Comparison of ENCODE assay signal across 8 cellular contexts in genomic region chr7:123635551-123636359, GRCh38. TPM values are rescaled to one million over a fixed set of nuclear protein-coding genes. Genes with fewer than 3 reads are reported as not detected.
DNase-seq lines count a peak whose midpoint lies in the region; ATAC-seq, FAIRE-seq and TF ChIP-seq lines count a peak whose summit lies in the region.

No MANE protein-coding gene starts in this region.

- H3K27ac ChIP-seq in IMR-90 (ENCODE audit: insufficient read depth, low read length) (no peak overlapping the region), HepG2 (ENCODE audit: extremely low read length, insufficient read depth, low read length) (no peak overlapping the region)

- H3K9ac ChIP-seq in IMR-90 (ENCODE audit: low read depth, low read length) (no peak overlapping the region), HepG2 (ENCODE audit: insufficient read depth, low read depth, low read length) (no peak overlapping the region)

- H3K36me3 ChIP-seq in IMR-90 (ENCODE audit: control insufficient read depth, insufficient read depth, low read length) (no peaks in the 10 kb centered on the region), HepG2 (replicated peaks in 1 of 2; ENCODE audit: control insufficient read depth in 1 of 2, insufficient read depth in 2 of 2, low read length in 2 of 2) (no peaks in the 10 kb centered on the region)

- H2AK5ac ChIP-seq in IMR-90 (ENCODE audit: low read depth, low read length): no peak overlapping the region

- H3K18ac ChIP-seq in IMR-90 (ENCODE audit: low read depth, low read length): no peak overlapping the region

- H2AFZ ChIP-seq in IMR-90 (replicated peaks; ENCODE audit: low read length, poor library complexity): no peak overlapping the region
- H2AFZ ChIP-seq in HepG2 (ENCODE audit: low read length): no peak overlapping the region

- H3K79me1 ChIP-seq in IMR-90 (ENCODE audit: low read depth in 1 of 2, low read length in 2 of 2): no peaks in the 10 kb centered on the region

- no peak overlapping the region for H3K23ac ChIP-seq in IMR-90 (ENCODE audit: low read depth, low read length)

- no peak overlapping the region for H3K14ac ChIP-seq in IMR-90 (replicated peaks; ENCODE audit: low read depth, low read length)

- dilution Hi-C loops in IMR-90 (cut with HindIII; ENCODE audit: low sequenced_read_pairs, unreplicated experiment): no loop called here

- TF ChIP-seq POLR2A in IMR-90 (IDR thresholded peaks at IDR 0.05; ENCODE audit: low read depth, low read length): no peak
- TF ChIP-seq POLR2A in HepG2 (IDR thresholded peaks at IDR 0.05; ENCODE audit: insufficient read depth in 1 of 2, low read depth in 2 of 2, low read length in 2 of 2): no peak

- H4K8ac ChIP-seq in IMR-90 (ENCODE audit: low read depth in 2 of 2, low read length in 2 of 2): no peak overlapping the region; a peak in 1 of 4 replicates

- no peaks in the 10 kb centered on the region for H3K79me2 ChIP-seq in HepG2 (ENCODE audit: insufficient read depth, low read length)

- BruUV-seq in IMR-90 (replicated peaks; lab: Mats Ljungman, UMichigan): no TSS peak
- BruUV-seq in HepG2 (replicated peaks; lab: Mats Ljungman, UMichigan): no TSS peak

- no peaks in the 10 kb centered on the region for H4K20me1 ChIP-seq in IMR-90 (ENCODE audit: insufficient read depth, low read length)
- no peaks in the 10 kb centered on the region for H4K20me1 ChIP-seq in HepG2 (ENCODE audit: insufficient read depth, low read length)

- no peak overlapping the region for H2BK120ac ChIP-seq in IMR-90 (ENCODE audit: low read depth, low read length)

- H3K27me3 ChIP-seq in IMR-90 (ENCODE audit: control insufficient read depth, insufficient read depth, low read length) (no peaks in the 10 kb centered on the region), HepG2 (ENCODE audit: control insufficient read depth in 1 of 2, insufficient read depth in 2 of 2, low read length in 2 of 2) (no peaks in the 10 kb centered on the region)

- TF ChIP-seq EP300 in HepG2 (IDR thresholded peaks at IDR 0.05; ENCODE audit: low read depth in 2 of 2, low read length in 2 of 2) (no peak), HepG2 (CRISPR knock-in tag; IDR thresholded peaks at IDR 0.05; ENCODE audit: borderline replicate concordance) (no peak)

- POLR2A ChIA-PET in IMR-90 (lab: Charles Lee; ENCODE audit: unreplicated experiment): no interaction called here
- POLR2A ChIA-PET in HepG2 (lab: Yijun Ruan, JAX): no interaction called here

- no peaks in the 10 kb centered on the region for H3K9me3 ChIP-seq in IMR-90 (ENCODE audit: control insufficient read depth, insufficient read depth, low read length)
- H3K9me3 ChIP-seq in HepG2 (ENCODE audit: low read length): no peaks in the 10 kb centered on the region

- ATAC-seq in IMR-90 (ENCODE audit: low read depth) (peak; percentile 89), HepG2 (peak; percentile 60; the same call in 2 of the 3 replicates), GM18517 (IDR thresholded peaks at IDR 0.05; ENCODE audit: unreplicated experiment) (no peak)

- no peak overlapping the region for H2AK9ac ChIP-seq in IMR-90 (replicated peaks; ENCODE audit: low read depth, low read length, poor library complexity)

- intact Hi-C loops in IMR-90 (cut with micrococcal nuclease): loop anchor here (1.0 to 10.0 kb wide), 8 partner anchors 47 to 1222 kb away; no protein-coding TSS in a partner anchor
- intact Hi-C loops in HepG2 (cut with micrococcal nuclease; ENCODE audit: unreplicated experiment): loop anchor here (1.0 to 2.0 kb wide), 3 partner anchors 47 to 237 kb away; no protein-coding TSS in a partner anchor
- intact Hi-C loops in head of caudate nucleus (cut with DNase I): no loop called here

- H2BK5ac ChIP-seq in IMR-90 (ENCODE audit: low read depth, low read length, poor library complexity, severe bottlenecking): no peak overlapping the region

- no CpG with 5 or more reads among the region's 4 CpGs for WGBS in IMR-90 (ENCODE audit: extremely low coverage in 2 of 2, insufficient read length in 1 of 2), 2 experiments
- 25% methylated on average over 4 of the region's 4 CpGs for WGBS in HepG2 (ENCODE audit: low lambda C conversion rate)

- H2BK15ac ChIP-seq in IMR-90 (ENCODE audit: low read depth, low read length): no peak overlapping the region

- H3K4me3 ChIP-seq in IMR-90 (ENCODE audit: insufficient read depth, low read depth, low read length): no peak overlapping the region
- H3K4me3 ChIP-seq in astrocyte of the cerebellum (ENCODE audit: low read depth, low read length): no peak overlapping the region
- no peak overlapping the region for H3K4me3 ChIP-seq in HepG2 (replicated peaks in 1 of 3; ENCODE audit: insufficient read depth in 1 of 3, low read depth in 2 of 3, low read length in 3 of 3)

- no peaks in the 10 kb centered on the region for H3K4me1 ChIP-seq in IMR-90 (ENCODE audit: control insufficient read depth, insufficient read depth, low read length)
- H3K4me1 ChIP-seq in HepG2 (ENCODE audit: insufficient read depth, low read length): no peaks in the 10 kb centered on the region

- TF ChIP-seq RAD21 in IMR-90 (IDR thresholded peaks at IDR 0.05; ENCODE audit: low read length) (peak; percentile 85), HepG2 (CRISPR knock-in tag; IDR thresholded peaks at IDR 0.05) (no peak; the same call in 1 of the 2 replicates)

- no peak overlapping the region for H4K5ac ChIP-seq in IMR-90 (ENCODE audit: low read depth, low read length)

- no peak overlapping the region for H4K91ac ChIP-seq in IMR-90 (ENCODE audit: insufficient read depth, low read depth, low read length)

- no peak for FAIRE-seq in HepG2 (lab: Jason Lieb, UNC)

- no peak overlapping the region for H3K4me2 ChIP-seq in IMR-90 (ENCODE audit: low read depth, low read length)
- no peak overlapping the region for H3K4me2 ChIP-seq in HepG2 (ENCODE audit: low read depth, low read length)

- peaks cover 3% of the 10 kb centered on the region; the same call in 1 of the 2 replicates for H3K9me1 ChIP-seq in IMR-90 (ENCODE audit: insufficient read depth, low read length)

- peak; percentile 61 for DNase-seq in DMS153 treated with DMSO at 0.1 percent for 48 hours (lab: John Stamatoyannopoulos, UW; ENCODE audit: unreplicated experiment)
- no peak for DNase-seq in DMS153 (lab: John Stamatoyannopoulos, UW)
- peak; percentile 61 for DNase-seq in IMR-90
- peak; percentile 28 for DNase-seq in astrocyte of the cerebellum (ENCODE audit: low read depth)
- DNase-seq in HepG2 (ENCODE audit: low spot score): peak; percentile 5
- DNase-seq in ecto neural progenitor cell (ENCODE audit: low spot score): no peak
- no peak for DNase-seq in head of caudate nucleus

- in situ Hi-C loops in IMR-90 (cut with MboI; ENCODE audit: low sequenced_read_pairs) (loop anchor here (25.0 kb wide), 1 partner anchor 227 kb away; no protein-coding TSS in a partner anchor), astrocyte of the cerebellum (cut with HindIII; ENCODE audit: low sequenced_read_pairs) (no loop called here), HepG2 (cut with HindIII; ENCODE audit: extremely low pct_ligation_motif_present, low pct_unique_long_range_greater_than_20kb) (loop anchor here (10.0 kb wide), 1 partner anchor 229 kb away; no protein-coding TSS in a partner anchor)

- no peak overlapping the region for H3K56ac ChIP-seq in IMR-90 (ENCODE audit: extremely low read depth, insufficient read depth, low read length)

- CTCF ChIA-PET in IMR-90 (lab: Yijun Ruan, JAX) (interaction anchor here (0.6 to 2.6 kb wide), 9 partner anchors 8 to 240 kb away, joined by 3 to 17 read pairs (median 3); no protein-coding TSS in a partner anchor), HepG2 (lab: Yijun Ruan, JAX; ENCODE audit: low intra/inter-chr PET ratio, low total read pairs) (interaction anchor here (0.7 to 1.6 kb wide), 5 partner anchors 66 to 280 kb away, joined by 3 to 9 read pairs (median 4); no protein-coding TSS in a partner anchor)

- no peak overlapping the region for H2BK20ac ChIP-seq in IMR-90 (ENCODE audit: low read depth, low read length)

- TF ChIP-seq CTCF in IMR-90 (conservative IDR thresholded peaks at IDR 0.05; ENCODE audit: low read depth, low read length) (peak; percentile 73), astrocyte of the cerebellum (IDR thresholded peaks at IDR 0.05; ENCODE audit: low read depth, low read length, missing control alignments) (peak; percentile 72), HepG2 (CRISPR knock-in tag; IDR thresholded peaks at IDR 0.05) (peak; percentile 55)

- no peak overlapping the region for H3K4ac ChIP-seq in IMR-90 (ENCODE audit: low read depth, low read length)

RNA-seq across cellular contexts. Expression of gene LMOD2, which starts 19.9 kb away (rescaled TPM):
- total RNA-seq in IMR-90 (2012; rRNA removed): not detected in 2 replicates
- not detected in 2 replicates for polyA plus RNA-seq in IMR-90 (2012; rRNA removed)
- polyA plus RNA-seq in IMR-90 (2012; cell fraction: cytosol; rRNA removed): not detected in 2 replicates
- polyA plus RNA-seq in IMR-90 (2012; cell fraction: nucleus; rRNA removed; ENCODE audit: low replicate concordance): not detected in 2 replicates
- total RNA-seq in HepG2 (2016; rRNA removed; fragmentation: Illumina TruSeq; extraction: Trizol): not detected in 2 replicates
- not detected in 2 replicates for total RNA-seq in HepG2 (2016; cell fraction: cytosol; rRNA removed; fragmentation: Illumina TruSeq; extraction: Trizol; ENCODE audit: low read depth)
- not detected in 2 replicates for total RNA-seq in HepG2 (2016; cell fraction: insoluble cytoplasmic fraction; rRNA removed; fragmentation: Illumina TruSeq; extraction: Trizol)
- not detected in 2 replicates for total RNA-seq in HepG2 (2016; cell fraction: membrane; rRNA removed; fragmentation: Illumina TruSeq; extraction: Trizol)
- total RNA-seq in HepG2 (2016; cell fraction: nucleus; rRNA removed; fragmentation: Illumina TruSeq; extraction: Trizol): not detected in 2 replicates
- polyA plus RNA-seq in HepG2 (2011; rRNA removed): not detected in 2 replicates
- not detected in 2 replicates for polyA plus RNA-seq in HepG2 (2011; cell fraction: cytosol; rRNA removed)
- polyA plus RNA-seq in HepG2 (2011; cell fraction: nucleus; rRNA removed): not detected in 2 replicates
- not detected in 2 replicates for polyA plus RNA-seq in HepG2 (2012)
- polyA plus RNA-seq in HepG2 (2016; cell fraction: cytosol; fragmentation: Illumina TruSeq; extraction: Trizol; ENCODE audit: low read depth): not detected in 2 replicates
- polyA plus RNA-seq in HepG2 (2016; cell fraction: insoluble cytoplasmic fraction; fragmentation: Illumina TruSeq; extraction: Trizol; ENCODE audit: low read depth): not detected in 2 replicates
- polyA plus RNA-seq in HepG2 (2016; cell fraction: membrane; fragmentation: Illumina TruSeq; extraction: Trizol; ENCODE audit: low read depth): not detected in 2 replicates
- polyA plus RNA-seq in HepG2 (2016; cell fraction: nucleus; fragmentation: Illumina TruSeq; extraction: Trizol; ENCODE audit: insufficient read depth, low read depth): not detected in 2 replicates
- not detected in 2 replicates for polyA minus RNA-seq in HepG2 (2011; rRNA and poly(A)+ RNA removed; ENCODE audit: low replicate concordance)
- not detected in 2 replicates for polyA minus RNA-seq in HepG2 (2011; cell fraction: cytosol; rRNA and poly(A)+ RNA removed)
- polyA minus RNA-seq in HepG2 (2011; cell fraction: nucleus; rRNA and poly(A)+ RNA removed): not detected in 2 replicates

RNA-seq across cellular contexts. Expression of gene ASB15, which starts 34.1 kb away (rescaled TPM):
- total RNA-seq in IMR-90 (2012; rRNA removed) (not detected in 2 replicates), HepG2 (2016; rRNA removed; fragmentation: Illumina TruSeq; extraction: Trizol) (not detected in 2 replicates)
- polyA plus RNA-seq in IMR-90 (2012; rRNA removed) (not detected in 2 replicates), HepG2 (2011; rRNA removed) (not detected in 2 replicates)
- polyA plus RNA-seq in IMR-90 (2012; cell fraction: cytosol; rRNA removed): not detected in 2 replicates
- not detected in 2 replicates for polyA plus RNA-seq in IMR-90 (2012; cell fraction: nucleus; rRNA removed; ENCODE audit: low replicate concordance)
- not detected in 2 replicates for total RNA-seq in HepG2 (2016; cell fraction: cytosol; rRNA removed; fragmentation: Illumina TruSeq; extraction: Trizol; ENCODE audit: low read depth)
- not detected in 2 replicates for total RNA-seq in HepG2 (2016; cell fraction: insoluble cytoplasmic fraction; rRNA removed; fragmentation: Illumina TruSeq; extraction: Trizol)
- not detected in 2 replicates for total RNA-seq in HepG2 (2016; cell fraction: membrane; rRNA removed; fragmentation: Illumina TruSeq; extraction: Trizol)
- total RNA-seq in HepG2 (2016; cell fraction: nucleus; rRNA removed; fragmentation: Illumina TruSeq; extraction: Trizol): not detected in 2 replicates
- not detected in 2 replicates for polyA plus RNA-seq in HepG2 (2011; cell fraction: cytosol; rRNA removed)
- not detected in 2 replicates for polyA plus RNA-seq in HepG2 (2011; cell fraction: nucleus; rRNA removed)
- polyA plus RNA-seq in HepG2 (2012): not detected in 2 replicates
- not detected in 2 replicates for polyA plus RNA-seq in HepG2 (2016; cell fraction: cytosol; fragmentation: Illumina TruSeq; extraction: Trizol; ENCODE audit: low read depth)
- not detected in 2 replicates for polyA plus RNA-seq in HepG2 (2016; cell fraction: insoluble cytoplasmic fraction; fragmentation: Illumina TruSeq; extraction: Trizol; ENCODE audit: low read depth)
- polyA plus RNA-seq in HepG2 (2016; cell fraction: membrane; fragmentation: Illumina TruSeq; extraction: Trizol; ENCODE audit: low read depth): not detected in 2 replicates
- not detected in 2 replicates for polyA plus RNA-seq in HepG2 (2016; cell fraction: nucleus; fragmentation: Illumina TruSeq; extraction: Trizol; ENCODE audit: insufficient read depth, low read depth)
- polyA minus RNA-seq in HepG2 (2011; rRNA and poly(A)+ RNA removed; ENCODE audit: low replicate concordance): not detected in 2 replicates
- not detected in 2 replicates for polyA minus RNA-seq in HepG2 (2011; cell fraction: cytosol; rRNA and poly(A)+ RNA removed)
- not detected in 2 replicates for polyA minus RNA-seq in HepG2 (2011; cell fraction: nucleus; rRNA and poly(A)+ RNA removed)

Comparison
In these comparisons a context has a peak if more than half of its experiments do, and no peak if none do; other contexts are left out.
1. DNase-seq: peak in DMS153 treated with DMSO at 0.1 percent for 48 hours (single experiment), IMR-90 (single experiment), astrocyte of the cerebellum (single experiment) and HepG2 (single experiment); none in DMS153 (single experiment), ecto neural progenitor cell (single experiment) and head of caudate nucleus (0 of 42).
2. Peak in every context shown above with its lines, with median percentiles within 50 percentile points of each other: CTCF ChIP-seq.